In genomic region chr5:175789670-175790069, GRCh38 we compare ENCODE assay signal across 25 cellular contexts.
"Had no signal": no experiment of that assay in that cellular context is flagged by ENCODE, and none has a peak within 500 bp of the region (broad histone marks: within the 10 kb centered on the region; RNA-seq: fewer than 3 reads in every experiment).

No MANE protein-coding gene starts in this region.

- H3K36me3 ChIP-seq: brain microvascular endothelial cell, SJSA1 had no signal

- H3K27me3 ChIP-seq: brain microvascular endothelial cell had no signal

- H3K27ac ChIP-seq: brain microvascular endothelial cell, SJSA1 had no signal

- H3K4me3 ChIP-seq: SJSA1 had no signal

- DNase-seq: activated B cell treated with CpG ODN at 0.5 μM for 24 hours; activated CD4-positive, alpha-beta memory T cell treated with anti-CD3 and anti-CD28 coated beads for 36 hours; activated CD4-positive, alpha-beta T cell treated with anti-CD3 and anti-CD28 coated beads for 4 hours; activated CD4-positive, alpha-beta T cell treated with anti-CD3 and anti-CD28 coated beads, Interleukin-2, amount 50 U/mL, for 1 hour; activated CD4-positive, CD25-positive, alpha-beta regulatory T cell treated with anti-CD3 and anti-CD28 coated beads, Interleukin-2, amount 50 U/mL, for 72 hours; activated CD8-positive, alpha-beta memory T cell treated with anti-CD3 and anti-CD28 coated beads, Interleukin-2, amount 50 U/mL, for 4 hours; activated gamma-delta T cell treated with Interleukin-2 at 50 U/mL for 16 hours; activated naive CD4-positive, alpha-beta T cell treated with anti-CD3 and anti-CD28 coated beads, Interleukin-2, amount 10 ng/mL, durations not matched to agents 7 days and 5 days; activated naive CD8-positive, alpha-beta T cell treated with anti-CD3 and anti-CD28 coated beads, Interleukin-2, amount 50 U/mL, for 24 hours; activated T-cell treated with anti-CD3 and anti-CD28 coated beads for 4 hours; activated T-cell treated with anti-CD3 and anti-CD28 coated beads, Interleukin-2, amount 50 U/mL, for 4 hours; anterior cingulate cortex; brain microvascular endothelial cell; central memory CD4-positive, alpha-beta T cell; NCI-H1105; NCI-H1417 treated with DMSO at 0.1 percent for 48 hours; NCI-H187 treated with DMSO at 0.1 percent for 48 hours; NCI-H2081; NCI-H226; NCI-H446 treated with DMSO at 0.1 percent for 48 hours; NCI-H69; NK-92 treated with Interleukin-12 subunit alpha and Interleukin-12 subunit beta, amount 100 ng/mL, for 24 hours; SHP77 treated with DMSO at 0.1 percent for 48 hours; SK-N-SH had no signal

- H3K9me3 ChIP-seq: SJSA1, SK-N-SH had no signal

- H3K4me1 ChIP-seq: SJSA1 had no signal

- ATAC-seq: activated naive CD8-positive, alpha-beta T cell treated with anti-CD3 and anti-CD28 coated beads, Interleukin-2, amount 50 U/mL, for 24 hours; activated T-cell treated with anti-CD3 and anti-CD28 coated beads, Interleukin-2, amount 50 U/mL, for 4 hours had no signal
